Comparison of ENCODE assay signal across 1 cellular context in genomic region chr4:48748949-48749596, GRCh38.
TF ChIP-seq lines count a peak whose summit lies in the region.

No MANE protein-coding gene starts in this region.

TF ChIP-seq in SK-N-SH, 30 proteins besides CTCF, POLR2A, EP300 and RAD21 (continued from another document):
- no peak for TF ChIP-seq SIN3A (IDR thresholded peaks at IDR 0.05; ENCODE audit: borderline replicate concordance, low read depth, low read length)
- TF ChIP-seq GABPA (IDR thresholded peaks at IDR 0.05; ENCODE audit: low read depth): no peak
- TF ChIP-seq TEAD4 (IDR thresholded peaks at IDR 0.05; ENCODE audit: borderline replicate concordance, insufficient read depth): no peak
TF ChIP-seq in SK-N-SH: peak in this region for 0.
